ENCODE assay signal across 24 cellular contexts in genomic region chr16:23353440-23353839, GRCh38. TPM values are rescaled to one million over a fixed set of nuclear protein-coding genes. Genes with fewer than 3 reads are reported as not detected.
"Had no signal": no experiment of that assay in that cellular context is flagged by ENCODE, and none has a peak within 500 bp of the region (broad histone marks: within the 10 kb centered on the region; RNA-seq: fewer than 3 reads in every experiment).

No MANE protein-coding gene starts in this region.

- H3K27me3 ChIP-seq: left lung, testis had no signal

- H3K9me3 Mint-ChIP-seq: central memory CD8-positive, alpha-beta T cell; mesothelial cell of epicardium; nephron; type B pancreatic cell had no signal

- H3K27ac Mint-ChIP-seq: mesothelial cell of epicardium; nephron; stimulated activated naive CD8-positive, alpha-beta T cell treated with anti-CD3 and anti-CD28 coated beads, Interleukin-15, amount 100 ng/mL, for 72 hours; type B pancreatic cell had no signal

- DNase-seq: activated CD4-positive, alpha-beta T cell treated with anti-CD3 and anti-CD28 coated beads, Interleukin-2, amount 50 U/mL, for 1 hour; activated CD4-positive, CD25-positive, alpha-beta regulatory T cell treated with anti-CD3 and anti-CD28 coated beads, Interleukin-2, amount 50 U/mL, for 72 hours; activated CD8-positive, alpha-beta memory T cell treated with anti-CD3 and anti-CD28 coated beads for 24 hours; activated CD8-positive, alpha-beta memory T cell treated with anti-CD3 and anti-CD28 coated beads, Interleukin-2, amount 50 U/mL, for 48 hours; activated effector memory CD4-positive, alpha-beta T cell treated with Interleukin-2 at 50 U/mL for 16 hours; activated naive CD4-positive, alpha-beta T cell treated with anti-CD3 and anti-CD28 coated beads, Interleukin-2, amount 50 U/mL, for 16 hours; activated T-cell treated with anti-CD3 and anti-CD28 coated beads, Interleukin-2, amount 50 U/mL, for 48 hours; hypothalamus; islet precursor cell; left lung; nucleus accumbens; posterior cingulate gyrus; retina; stimulated activated CD4-positive, alpha-beta T cell treated with anti-CD3 and anti-CD28 coated beads, Interleukin-2, amount 100 ng/mL, for 24 hours; stimulated activated naive CD8-positive, alpha-beta T cell treated with anti-CD3 and anti-CD28 coated beads, Interleukin-15, amount 100 ng/mL, for 72 hours; T1000; testis had no signal

- H3K4me1 ChIP-seq: left lung, testis had no signal

- H3K9me3 ChIP-seq: left lung, testis had no signal

- ATAC-seq: left lung; stimulated activated naive CD8-positive, alpha-beta T cell treated with anti-CD3 and anti-CD28 coated beads, Interleukin-15, amount 100 ng/mL, for 72 hours had no signal

- H3K36me3 ChIP-seq: left lung had no signal

- H3K27ac ChIP-seq: coronary artery, left lung, testis had no signal

- H3K4me1 Mint-ChIP-seq: central memory CD8-positive, alpha-beta T cell; mesothelial cell of epicardium; nephron; stimulated activated naive CD8-positive, alpha-beta T cell treated with anti-CD3 and anti-CD28 coated beads, Interleukin-15, amount 100 ng/mL, for 72 hours had no signal

- H3K36me3 Mint-ChIP-seq: mesothelial cell of epicardium, type B pancreatic cell had no signal

- H3K4me3 ChIP-seq: coronary artery, left lung, testis had no signal

- FAIRE-seq: endometrium, frontal cortex had no signal

- H3K4me3 Mint-ChIP-seq: central memory CD8-positive, alpha-beta T cell; mesothelial cell of epicardium; nephron; stimulated activated naive CD8-positive, alpha-beta T cell treated with anti-CD3 and anti-CD28 coated beads, Interleukin-15, amount 100 ng/mL, for 72 hours; type B pancreatic cell had no signal

RNA-seq across cellular contexts. Expression of gene SCNN1B, which starts 51.3 kb away (rescaled TPM):
- total RNA-seq: frontal cortex, mesothelial cell of epicardium had no signal
